Comparison of ENCODE assay signal across 8 cellular contexts in the genomic region with DNA sequence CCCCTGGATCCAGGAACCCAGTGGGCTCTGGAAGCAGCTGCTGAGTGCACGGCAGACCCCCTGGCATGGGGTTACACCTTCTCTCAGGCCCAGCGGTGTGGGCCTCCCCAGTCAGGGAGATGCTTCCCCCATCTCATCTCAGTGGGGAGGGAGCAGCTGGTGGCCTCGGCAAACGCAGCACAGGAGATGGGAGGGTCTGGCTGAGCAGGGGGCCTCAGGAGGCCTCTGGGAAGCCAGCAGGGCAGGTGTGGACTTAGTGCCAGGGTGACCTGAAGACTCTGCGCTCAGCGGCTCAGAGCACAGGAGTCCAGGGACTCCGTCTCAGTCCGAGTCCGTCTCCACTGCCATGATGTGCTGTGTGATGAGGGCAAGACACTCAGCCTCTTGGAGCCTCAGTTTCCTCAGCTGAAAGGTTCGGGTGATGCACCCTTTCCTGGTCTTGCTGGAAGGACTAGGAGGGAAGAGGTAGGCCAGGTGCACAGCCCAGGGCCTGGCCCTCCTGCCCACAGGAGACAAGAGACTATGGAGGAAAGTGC.
DNase-seq lines count a peak whose midpoint lies in the region; ATAC-seq and TF ChIP-seq lines count a peak whose summit lies in the region.

No MANE protein-coding gene starts in this region.

- DNase-seq in left ventricle myocardium inferior (no peak), Right ventricle myocardium inferior (ENCODE audit: missing footprints) (no peak), colonic mucosa (no peak), vagina (ENCODE audit: extremely low spot score in 2 of 2) (no peak), OCI-M1 (lab: John Stamatoyannopoulos, UW) (no peak), DMS 273 treated with DMSO at 0.1 percent for 48 hours (lab: John Stamatoyannopoulos, UW) (no peak)

- intact Hi-C loops in left ventricle myocardium inferior (cut with micrococcal nuclease), result no loop called here
- intact Hi-C loops in Right ventricle myocardium inferior (cut with DNase I), result no loop called here
- intact Hi-C loops in colonic mucosa (cut with DNase I), result no loop called here
- intact Hi-C loops in vagina (cut with DNase I), result no loop called here

- H3K36me3 ChIP-seq in left ventricle myocardium inferior (no peaks in the 10 kb centered on the region), colonic mucosa (no peaks in the 10 kb centered on the region), mucosa of stomach (ENCODE audit: control insufficient read depth, insufficient read depth, low read length) (no peaks in the 10 kb centered on the region), vagina (no peaks in the 10 kb centered on the region)

- TF ChIP-seq CTCF in left ventricle myocardium inferior (IDR thresholded peaks at IDR 0.05; ENCODE audit: borderline replicate concordance), result no peak
- no peak for TF ChIP-seq CTCF in colonic mucosa (IDR thresholded peaks at IDR 0.05)
- no peak for TF ChIP-seq CTCF in vagina (IDR thresholded peaks at IDR 0.05)

- H3K27ac ChIP-seq in left ventricle myocardium inferior (replicated peaks) (peak overlapping the region; percentile 73), colonic mucosa (no peak overlapping the region), vagina (peak overlapping the region; percentile 81)

- no peak for ATAC-seq in Right ventricle myocardium inferior
- ATAC-seq in GM19351 (IDR thresholded peaks at IDR 0.05; ENCODE audit: unreplicated experiment), result no peak

- H3K4me3 ChIP-seq in left ventricle myocardium inferior (peak overlapping the region; percentile 89), colonic mucosa (peak overlapping the region; percentile 91), mucosa of stomach (ENCODE audit: low read length) (peak overlapping the region; percentile 93), vagina (peak overlapping the region; percentile 72 to 80)

- peaks cover 23% of the 10 kb centered on the region for H3K4me1 ChIP-seq in left ventricle myocardium inferior
- H3K4me1 ChIP-seq in colonic mucosa, result no peaks in the 10 kb centered on the region
- H3K4me1 ChIP-seq in mucosa of stomach (ENCODE audit: control insufficient read depth, insufficient read depth, low read length), result peaks cover 10% of the 10 kb centered on the region
- no peaks in the 10 kb centered on the region for H3K4me1 ChIP-seq in vagina

- H3K27me3 ChIP-seq in left ventricle myocardium inferior (ENCODE audit: low read depth), result no peaks in the 10 kb centered on the region
- H3K27me3 ChIP-seq in colonic mucosa, result no peaks in the 10 kb centered on the region
- no peaks in the 10 kb centered on the region for H3K27me3 ChIP-seq in mucosa of stomach (ENCODE audit: control insufficient read depth, insufficient read depth, low read length)
- no peaks in the 10 kb centered on the region for H3K27me3 ChIP-seq in vagina

- peak overlapping the region; percentile 60 to 98 for H3K9ac ChIP-seq in colonic mucosa (ENCODE audit: low read depth in 2 of 2, low read length in 2 of 2)
- H3K9ac ChIP-seq in mucosa of stomach (ENCODE audit: low read length), result peak overlapping the region; percentile 99

- no peak for TF ChIP-seq POLR2A in vagina (IDR thresholded peaks at IDR 0.05)

- no peaks in the 10 kb centered on the region for H3K9me3 ChIP-seq in left ventricle myocardium inferior (replicated peaks)
- no peaks in the 10 kb centered on the region for H3K9me3 ChIP-seq in colonic mucosa
- no peaks in the 10 kb centered on the region for H3K9me3 ChIP-seq in mucosa of stomach (ENCODE audit: control insufficient read depth, low read length)
- H3K9me3 ChIP-seq in vagina, result no peaks in the 10 kb centered on the region
